In genomic region chr20:57383447-57384347, GRCh38 we compare ENCODE assay signal across 22 cellular contexts. TPM values are rescaled to one million over a fixed set of nuclear protein-coding genes. Genes with fewer than 3 reads are reported as not detected.
DNase-seq lines count a peak whose midpoint lies in the region; ATAC-seq and TF ChIP-seq lines count a peak whose summit lies in the region.
"Had no signal": no experiment of that assay in that cellular context is flagged by ENCODE, and none has a peak within 500 bp of the region (broad histone marks: within the 10 kb centered on the region; RNA-seq: fewer than 3 reads in every experiment).

No MANE protein-coding gene starts in this region.

- WGBS in transverse colon (ENCODE audit: low coverage in 1 of 2), 2 donors, result 41 to 48% methylated on average over 14 to 20 of the region's 20 CpGs

- peak; percentile 64 for TF ChIP-seq POLR2A in transverse colon (IDR thresholded peaks at IDR 0.05)

- ATAC-seq in activated naive CD8-positive, alpha-beta T cell treated with anti-CD3 and anti-CD28 coated beads, Interleukin-2, amount 50 U/mL, for 24 hours, result no peak
- ATAC-seq in foreskin keratinocyte, result no peak
- ATAC-seq: GM12878, heart right ventricle had no signal

- H3K36me3 Mint-ChIP-seq in activated naive CD8-positive, alpha-beta T cell, result no peaks in the 10 kb centered on the region
- peaks cover 15% of the 10 kb centered on the region for H3K36me3 Mint-ChIP-seq in activated naive CD8-positive, alpha-beta T cell treated with anti-CD3 and anti-CD28 coated beads, Interleukin-2, amount 50 U/mL, for 24 hours (ENCODE audit: low read depth)
- H3K36me3 Mint-ChIP-seq in chondrocyte (ENCODE audit: low read depth), result no peaks in the 10 kb centered on the region

- H3K27me3 ChIP-seq in transverse colon, result no peaks in the 10 kb centered on the region
- H3K27me3 ChIP-seq in foreskin keratinocyte, result no peaks in the 10 kb centered on the region
- H3K27me3 ChIP-seq: heart right ventricle, vagina had no signal

- no peaks in the 10 kb centered on the region for H3K27me3 Mint-ChIP-seq in activated naive CD8-positive, alpha-beta T cell
- no peaks in the 10 kb centered on the region for H3K27me3 Mint-ChIP-seq in activated naive CD8-positive, alpha-beta T cell treated with anti-CD3 and anti-CD28 coated beads, Interleukin-2, amount 50 U/mL, for 24 hours
- H3K27me3 Mint-ChIP-seq in chondrocyte (ENCODE audit: low read depth), result no peaks in the 10 kb centered on the region
- H3K27me3 Mint-ChIP-seq: activated CD4-positive, alpha-beta memory T cell treated with anti-CD3 and anti-CD28 coated beads, Interleukin-2, amount 10 ng/mL, durations not matched to agents 7 days and 5 days had no signal

- peaks cover 5 to 40% (median 31%) of the 10 kb centered on the region in 4 donors for H3K4me1 ChIP-seq in transverse colon
- H3K4me1 ChIP-seq in foreskin keratinocyte, result no peaks in the 10 kb centered on the region
- H3K4me1 ChIP-seq: vagina had no signal

- in situ Hi-C loops in transverse colon (cut with MboI; ENCODE audit: low pct_ligation_motif_present in 1 of 4, low pct_unique_long_range_greater_than_20kb in 1 of 4, low sequenced_read_pairs in 3 of 4), result loop anchor here (10.0 to 25.0 kb wide), 4 partner anchors 111 to 829 kb away; partner anchors contain the start of gene ZBP1 (in 1 of the 4)

- H3K27ac Mint-ChIP-seq in activated naive CD8-positive, alpha-beta T cell, result peak overlapping the region; percentile 34
- no peak overlapping the region for H3K27ac Mint-ChIP-seq in activated naive CD8-positive, alpha-beta T cell treated with anti-CD3 and anti-CD28 coated beads, Interleukin-2, amount 50 U/mL, for 24 hours
- no peak overlapping the region for H3K27ac Mint-ChIP-seq in chondrocyte (ENCODE audit: unreplicated experiment)

- H3K27ac ChIP-seq in transverse colon (peak overlapping the region; percentile 72 to 83 (median 78)), foreskin keratinocyte (no peak overlapping the region), substantia nigra (ENCODE audit: low read depth, low read length, poor library complexity, severe bottlenecking) (no peak overlapping the region)
- H3K27ac ChIP-seq: vagina had no signal

- peaks cover 0 to 4% (median 2%) of the 10 kb centered on the region in 4 donors for H3K36me3 ChIP-seq in transverse colon

- H3K4me3 ChIP-seq in transverse colon, result no peak overlapping the region
- H3K4me3 ChIP-seq: GM12878, heart right ventricle, vagina had no signal

- intact Hi-C loops in transverse colon (cut with DNase I; ENCODE audit: low total_unique reads), result no loop called here

- no peak for DNase-seq in activated naive CD8-positive, alpha-beta T cell treated with anti-CD3 and anti-CD28 coated beads, Interleukin-2, amount 50 U/mL, for 24 hours
- DNase-seq in NCI-H2029 (lab: John Stamatoyannopoulos, UW) (peak; percentile 60), chondrocyte (ENCODE audit: low spot score) (peak; percentile 39), transverse colon (peak; percentile 77), foreskin keratinocyte (no peak), amniotic stem cell (lab: John Stamatoyannopoulos, UW) (no peak), substantia nigra (lab: John Stamatoyannopoulos, UW) (no peak)
- DNase-seq: activated CD4-positive, alpha-beta memory T cell treated with anti-CD3 and anti-CD28 coated beads, Interleukin-2, amount 10 ng/mL, durations not matched to agents 7 days and 5 days; caudate nucleus; effector memory CD4-positive, alpha-beta T cell; heart right ventricle; islet precursor cell; NCI-H187 treated with DMSO at 0.1 percent for 48 hours; NCI-H82 had no signal

- no peak overlapping the region for H3K4me3 Mint-ChIP-seq in activated naive CD8-positive, alpha-beta T cell
- H3K4me3 Mint-ChIP-seq in activated naive CD8-positive, alpha-beta T cell treated with anti-CD3 and anti-CD28 coated beads, Interleukin-2, amount 50 U/mL, for 24 hours, result no peak overlapping the region
- H3K4me3 Mint-ChIP-seq in chondrocyte (ENCODE audit: unreplicated experiment), result no peak overlapping the region
- H3K4me3 Mint-ChIP-seq: activated CD4-positive, alpha-beta memory T cell treated with anti-CD3 and anti-CD28 coated beads, Interleukin-2, amount 10 ng/mL, durations not matched to agents 7 days and 5 days had no signal

- TF ChIP-seq CTCF in chondrocyte (IDR thresholded peaks at IDR 0.05) (no peak), transverse colon (IDR thresholded peaks at IDR 0.05) (no peak), foreskin keratinocyte (conservative IDR thresholded peaks at IDR 0.05) (no peak)

- no peaks in the 10 kb centered on the region for H3K9me3 Mint-ChIP-seq in activated naive CD8-positive, alpha-beta T cell (ENCODE audit: low read depth)
- no peaks in the 10 kb centered on the region for H3K9me3 Mint-ChIP-seq in activated naive CD8-positive, alpha-beta T cell treated with anti-CD3 and anti-CD28 coated beads, Interleukin-2, amount 50 U/mL, for 24 hours
- H3K9me3 Mint-ChIP-seq in chondrocyte (ENCODE audit: low read depth), result no peaks in the 10 kb centered on the region
- H3K9me3 Mint-ChIP-seq: activated CD4-positive, alpha-beta memory T cell treated with anti-CD3 and anti-CD28 coated beads, Interleukin-2, amount 10 ng/mL, durations not matched to agents 7 days and 5 days had no signal

- H3K9me3 ChIP-seq in transverse colon, result no peaks in the 10 kb centered on the region
- H3K9me3 ChIP-seq: vagina had no signal

- H3K4me1 Mint-ChIP-seq in activated naive CD8-positive, alpha-beta T cell (ENCODE audit: low read depth), result peaks cover 16% of the 10 kb centered on the region
- peaks cover 28% of the 10 kb centered on the region for H3K4me1 Mint-ChIP-seq in activated naive CD8-positive, alpha-beta T cell treated with anti-CD3 and anti-CD28 coated beads, Interleukin-2, amount 50 U/mL, for 24 hours
- peaks cover 2% of the 10 kb centered on the region for H3K4me1 Mint-ChIP-seq in chondrocyte (ENCODE audit: low read depth)

- no peak for TF ChIP-seq EP300 in transverse colon (IDR thresholded peaks at IDR 0.05; ENCODE audit: low read depth)

RNA-seq across cellular contexts. Expression of gene RBM38, which starts 7.5 kb away (rescaled TPM):
- total RNA-seq in chondrocyte (10.8 to 12.0 TPM (median 11.2 TPM) in 3 replicates), transverse colon (10 to 100 TPM; 26.5 to 37.4 (median 30.4) TPM), foreskin keratinocyte (16.7 and 18.0 TPM in 2 replicates)
- 18.0 and 21.2 TPM in 2 replicates for polyA plus RNA-seq in foreskin keratinocyte

RNA-seq across cellular contexts. Expression of gene RAE1, which starts 32.6 kb away (rescaled TPM):
- total RNA-seq in chondrocyte, result 17.6 to 22.3 TPM (median 19.0 TPM) in 3 replicates
- total RNA-seq in transverse colon, result 10 to 100 TPM in 3 of 4 donors, 1 to 10 TPM in 1; 5.6 to 29.9 (median 15.2) TPM
- 34.1 and 35.0 TPM in 2 replicates for total RNA-seq in foreskin keratinocyte
- 28.4 and 34.2 TPM in 2 replicates for polyA plus RNA-seq in foreskin keratinocyte

RNA-seq across cellular contexts. Expression of gene SPO11, which starts 54.1 kb away (rescaled TPM):
- total RNA-seq in chondrocyte, result not detected in 3 replicates
- not detected for total RNA-seq in transverse colon
- total RNA-seq in foreskin keratinocyte, result not detected in 2 replicates
- polyA plus RNA-seq in foreskin keratinocyte, result not detected in 2 replicates
- total RNA-seq: activated CD4-positive, alpha-beta memory T cell treated with anti-CD3 and anti-CD28 coated beads, Interleukin-2, amount 10 ng/mL, durations not matched to agents 7 days and 5 days; fibroblast of lung; G401; GM12878; heart right ventricle; MCF 10A; RPMI7951; vagina had no signal
- polyA plus RNA-seq: fibroblast of lung, GM12878, heart right ventricle, neural cell had no signal

Comparison
In these comparisons a context has a peak if more than half of its experiments do, and no peak if none do; other contexts are left out.
1. DNase-seq: peak in NCI-H2029 (single experiment), chondrocyte (single experiment) and transverse colon (single experiment); none in activated naive CD8-positive, alpha-beta T cell treated with anti-CD3 and anti-CD28 coated beads, Interleukin-2, amount 50 U/mL, for 24 hours (single experiment), foreskin keratinocyte (0 of 2), amniotic stem cell (single experiment) and substantia nigra (0 of 49).
2. H3K27ac ChIP-seq: peak in transverse colon (4 of 4); none in foreskin keratinocyte (single experiment) and substantia nigra (single experiment).